ENCODE assay signal across 1 cellular context in the genomic region with DNA sequence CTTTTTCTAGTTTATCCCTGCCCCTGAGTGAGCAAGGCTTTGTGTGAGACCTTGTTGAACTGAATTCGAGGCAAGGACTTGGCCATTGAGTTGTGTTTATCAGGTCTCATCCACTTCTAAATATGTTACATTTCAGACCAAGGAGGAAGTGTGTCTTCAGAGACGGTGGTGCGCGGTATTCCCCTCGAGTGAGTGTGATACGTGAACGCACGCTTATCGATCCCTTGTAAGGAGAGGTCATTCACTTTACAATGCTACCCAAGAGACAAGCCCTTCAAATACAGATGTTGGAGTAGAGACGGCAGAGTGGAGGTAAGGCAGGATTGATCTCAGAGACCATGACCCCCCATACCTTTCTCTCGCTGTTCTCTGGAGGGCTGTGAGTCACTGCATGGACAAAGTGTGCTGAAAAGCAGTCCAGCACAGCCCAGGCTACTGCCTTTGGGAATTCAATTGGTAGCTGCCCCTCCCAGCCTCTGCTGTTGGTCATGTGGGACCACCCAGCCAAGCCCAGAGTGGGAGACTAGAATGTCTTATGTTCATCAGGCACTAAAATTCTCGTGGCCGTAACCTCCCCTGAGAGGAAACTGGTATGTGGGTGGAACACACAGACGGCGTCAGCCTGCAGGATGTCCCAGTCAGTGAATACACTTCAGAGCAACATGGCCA.
TF ChIP-seq lines count a peak whose summit lies in the region.

No MANE protein-coding gene starts in this region.

TF ChIP-seq in SK-N-SH treated with all-trans-retinoic acid at 6 μM for 48 hours, 23 proteins besides CTCF, POLR2A, EP300 and RAD21 (continued from another document):
- TF ChIP-seq GLIS3 (CRISPR knock-in tag; IDR thresholded peaks at IDR 0.05) (no peak), ZFP3 (CRISPR knock-in tag; IDR thresholded peaks at IDR 0.05) (no peak), ISL1 (CRISPR knock-in tag; IDR thresholded peaks at IDR 0.05) (no peak), ZNF70 (CRISPR knock-in tag; IDR thresholded peaks at IDR 0.05) (no peak), ZNF565 (CRISPR knock-in tag; conservative IDR thresholded peaks at IDR 0.05; ENCODE audit: low read depth) (no peak), ZFP30 (CRISPR knock-in tag; IDR thresholded peaks at IDR 0.05) (no peak), ZNF8 (CRISPR knock-in tag; IDR thresholded peaks at IDR 0.05) (no peak), CSRNP3 (CRISPR knock-in tag; IDR thresholded peaks at IDR 0.05) (no peak), PATZ1 (CRISPR knock-in tag; IDR thresholded peaks at IDR 0.05; ENCODE audit: borderline replicate concordance) (no peak), TOX (CRISPR knock-in tag; IDR thresholded peaks at IDR 0.05; ENCODE audit: borderline replicate concordance) (no peak), BACH2 (CRISPR knock-in tag; IDR thresholded peaks at IDR 0.05; ENCODE audit: borderline replicate concordance) (no peak), POU6F1 (CRISPR knock-in tag; IDR thresholded peaks at IDR 0.05; ENCODE audit: borderline replicate concordance, low read depth) (no peak), PPARA (CRISPR knock-in tag; IDR thresholded peaks at IDR 0.05; ENCODE audit: borderline replicate concordance) (no peak), ARNTL (CRISPR knock-in tag; IDR thresholded peaks at IDR 0.05; ENCODE audit: borderline replicate concordance, low read depth) (no peak)
